In the genomic region with DNA sequence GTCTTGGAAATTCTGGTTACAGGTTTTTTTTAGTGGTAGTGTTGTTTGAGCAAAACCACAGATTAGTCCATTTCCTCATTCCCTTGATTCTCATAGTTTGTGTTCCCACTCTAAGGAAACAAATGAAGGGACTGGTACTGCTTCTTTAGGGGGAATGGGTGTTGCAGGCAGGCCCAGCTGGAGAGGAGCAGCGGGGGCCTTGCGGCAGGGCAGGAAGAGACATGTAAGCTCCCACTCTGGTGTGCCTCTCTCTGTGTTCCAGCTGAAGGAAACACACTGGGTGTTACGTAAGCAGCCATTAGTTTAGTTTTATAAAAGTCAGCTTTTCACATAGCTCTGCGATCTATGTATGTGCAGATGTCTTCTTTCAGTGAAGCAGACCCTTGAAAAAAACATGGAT, we compare ENCODE assay signal across 1 cellular context.
TF ChIP-seq lines count a peak whose summit lies in the region.

No MANE protein-coding gene starts in this region.

TF ChIP-seq in GM23338, 12 proteins besides CTCF, POLR2A, EP300 and RAD21:
- TF ChIP-seq, protein P1, sequence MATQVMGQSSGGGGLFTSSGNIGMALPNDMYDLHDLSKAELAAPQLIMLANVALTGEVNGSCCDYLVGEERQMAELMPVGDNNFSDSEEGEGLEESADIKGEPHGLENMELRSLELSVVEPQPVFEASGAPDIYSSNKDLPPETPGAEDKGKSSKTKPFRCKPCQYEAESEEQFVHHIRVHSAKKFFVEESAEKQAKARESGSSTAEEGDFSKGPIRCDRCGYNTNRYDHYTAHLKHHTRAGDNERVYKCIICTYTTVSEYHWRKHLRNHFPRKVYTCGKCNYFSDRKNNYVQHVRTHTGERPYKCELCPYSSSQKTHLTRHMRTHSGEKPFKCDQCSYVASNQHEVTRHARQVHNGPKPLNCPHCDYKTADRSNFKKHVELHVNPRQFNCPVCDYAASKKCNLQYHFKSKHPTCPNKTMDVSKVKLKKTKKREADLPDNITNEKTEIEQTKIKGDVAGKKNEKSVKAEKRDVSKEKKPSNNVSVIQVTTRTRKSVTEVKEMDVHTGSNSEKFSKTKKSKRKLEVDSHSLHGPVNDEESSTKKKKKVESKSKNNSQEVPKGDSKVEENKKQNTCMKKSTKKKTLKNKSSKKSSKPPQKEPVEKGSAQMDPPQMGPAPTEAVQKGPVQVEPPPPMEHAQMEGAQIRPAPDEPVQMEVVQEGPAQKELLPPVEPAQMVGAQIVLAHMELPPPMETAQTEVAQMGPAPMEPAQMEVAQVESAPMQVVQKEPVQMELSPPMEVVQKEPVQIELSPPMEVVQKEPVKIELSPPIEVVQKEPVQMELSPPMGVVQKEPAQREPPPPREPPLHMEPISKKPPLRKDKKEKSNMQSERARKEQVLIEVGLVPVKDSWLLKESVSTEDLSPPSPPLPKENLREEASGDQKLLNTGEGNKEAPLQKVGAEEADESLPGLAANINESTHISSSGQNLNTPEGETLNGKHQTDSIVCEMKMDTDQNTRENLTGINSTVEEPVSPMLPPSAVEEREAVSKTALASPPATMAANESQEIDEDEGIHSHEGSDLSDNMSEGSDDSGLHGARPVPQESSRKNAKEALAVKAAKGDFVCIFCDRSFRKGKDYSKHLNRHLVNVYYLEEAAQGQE (IDR thresholded peaks at IDR 0.05; ENCODE audit: unreplicated experiment): no peak
- TF ChIP-seq, protein P2, sequence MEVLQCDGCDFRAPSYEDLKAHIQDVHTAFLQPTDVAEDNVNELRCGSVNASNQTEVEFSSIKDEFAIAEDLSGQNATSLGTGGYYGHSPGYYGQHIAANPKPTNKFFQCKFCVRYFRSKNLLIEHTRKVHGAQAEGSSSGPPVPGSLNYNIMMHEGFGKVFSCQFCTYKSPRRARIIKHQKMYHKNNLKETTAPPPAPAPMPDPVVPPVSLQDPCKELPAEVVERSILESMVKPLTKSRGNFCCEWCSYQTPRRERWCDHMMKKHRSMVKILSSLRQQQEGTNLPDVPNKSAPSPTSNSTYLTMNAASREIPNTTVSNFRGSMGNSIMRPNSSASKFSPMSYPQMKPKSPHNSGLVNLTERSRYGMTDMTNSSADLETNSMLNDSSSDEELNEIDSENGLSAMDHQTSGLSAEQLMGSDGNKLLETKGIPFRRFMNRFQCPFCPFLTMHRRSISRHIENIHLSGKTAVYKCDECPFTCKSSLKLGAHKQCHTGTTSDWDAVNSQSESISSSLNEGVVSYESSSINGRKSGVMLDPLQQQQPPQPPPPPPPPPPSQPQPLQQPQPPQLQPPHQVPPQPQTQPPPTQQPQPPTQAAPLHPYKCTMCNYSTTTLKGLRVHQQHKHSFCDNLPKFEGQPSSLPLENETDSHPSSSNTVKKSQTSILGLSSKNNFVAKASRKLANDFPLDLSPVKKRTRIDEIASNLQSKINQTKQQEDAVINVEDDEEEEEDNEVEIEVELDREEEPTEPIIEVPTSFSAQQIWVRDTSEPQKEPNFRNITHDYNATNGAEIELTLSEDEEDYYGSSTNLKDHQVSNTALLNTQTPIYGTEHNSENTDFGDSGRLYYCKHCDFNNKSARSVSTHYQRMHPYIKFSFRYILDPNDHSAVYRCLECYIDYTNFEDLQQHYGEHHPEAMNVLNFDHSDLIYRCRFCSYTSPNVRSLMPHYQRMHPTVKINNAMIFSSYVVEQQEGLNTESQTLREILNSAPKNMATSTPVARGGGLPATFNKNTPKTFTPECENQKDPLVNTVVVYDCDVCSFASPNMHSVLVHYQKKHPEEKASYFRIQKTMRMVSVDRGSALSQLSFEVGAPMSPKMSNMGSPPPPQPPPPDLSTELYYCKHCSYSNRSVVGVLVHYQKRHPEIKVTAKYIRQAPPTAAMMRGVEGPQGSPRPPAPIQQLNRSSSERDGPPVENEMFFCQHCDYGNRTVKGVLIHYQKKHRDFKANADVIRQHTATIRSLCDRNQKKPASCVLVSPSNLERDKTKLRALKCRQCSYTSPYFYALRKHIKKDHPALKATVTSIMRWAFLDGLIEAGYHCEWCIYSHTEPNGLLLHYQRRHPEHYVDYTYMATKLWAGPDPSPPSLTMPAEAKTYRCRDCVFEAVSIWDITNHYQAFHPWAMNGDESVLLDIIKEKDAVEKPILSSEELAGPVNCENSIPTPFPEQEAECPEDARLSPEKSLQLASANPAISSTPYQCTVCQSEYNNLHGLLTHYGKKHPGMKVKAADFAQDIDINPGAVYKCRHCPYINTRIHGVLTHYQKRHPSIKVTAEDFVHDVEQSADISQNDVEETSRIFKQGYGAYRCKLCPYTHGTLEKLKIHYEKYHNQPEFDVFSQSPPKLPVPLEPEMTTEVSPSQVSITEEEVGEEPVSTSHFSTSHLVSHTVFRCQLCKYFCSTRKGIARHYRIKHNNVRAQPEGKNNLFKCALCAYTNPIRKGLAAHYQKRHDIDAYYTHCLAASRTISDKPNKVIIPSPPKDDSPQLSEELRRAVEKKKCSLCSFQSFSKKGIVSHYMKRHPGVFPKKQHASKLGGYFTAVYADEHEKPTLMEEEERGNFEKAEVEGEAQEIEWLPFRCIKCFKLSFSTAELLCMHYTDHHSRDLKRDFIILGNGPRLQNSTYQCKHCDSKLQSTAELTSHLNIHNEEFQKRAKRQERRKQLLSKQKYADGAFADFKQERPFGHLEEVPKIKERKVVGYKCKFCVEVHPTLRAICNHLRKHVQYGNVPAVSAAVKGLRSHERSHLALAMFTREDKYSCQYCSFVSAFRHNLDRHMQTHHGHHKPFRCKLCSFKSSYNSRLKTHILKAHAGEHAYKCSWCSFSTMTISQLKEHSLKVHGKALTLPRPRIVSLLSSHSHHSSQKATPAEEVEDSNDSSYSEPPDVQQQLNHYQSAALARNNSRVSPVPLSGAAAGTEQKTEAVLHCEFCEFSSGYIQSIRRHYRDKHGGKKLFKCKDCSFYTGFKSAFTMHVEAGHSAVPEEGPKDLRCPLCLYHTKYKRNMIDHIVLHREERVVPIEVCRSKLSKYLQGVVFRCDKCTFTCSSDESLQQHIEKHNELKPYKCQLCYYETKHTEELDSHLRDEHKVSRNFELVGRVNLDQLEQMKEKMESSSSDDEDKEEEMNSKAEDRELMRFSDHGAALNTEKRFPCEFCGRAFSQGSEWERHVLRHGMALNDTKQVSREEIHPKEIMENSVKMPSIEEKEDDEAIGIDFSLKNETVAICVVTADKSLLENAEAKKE (CRISPR knock-in tag; IDR thresholded peaks at IDR 0.05): no peak
- TF ChIP-seq JUNB (IDR thresholded peaks at IDR 0.05; ENCODE audit: unreplicated experiment) (no peak), CREB1 (CRISPR knock-in tag; IDR thresholded peaks at IDR 0.05; ENCODE audit: low read depth) (no peak), ZNF114 (CRISPR knock-in tag; IDR thresholded peaks at IDR 0.05) (no peak), EZH2 (IDR thresholded peaks at IDR 0.05; ENCODE audit: low read depth, unreplicated experiment) (no peak), ZNF331 (CRISPR knock-in tag; IDR thresholded peaks at IDR 0.05; ENCODE audit: low read depth) (no peak), POLR2AphosphoS5 (IDR thresholded peaks at IDR 0.05; ENCODE audit: low read depth) (no peak), NANOG (IDR thresholded peaks at IDR 0.05; ENCODE audit: borderline replicate concordance) (no peak), STAT1 (IDR thresholded peaks at IDR 0.05; ENCODE audit: unreplicated experiment) (no peak), EZH2phosphoT487 (IDR thresholded peaks at IDR 0.05; ENCODE audit: unreplicated experiment) (no peak)
TF ChIP-seq in GM23338: peak in this region for 0.
